Comparison of ENCODE assay signal across 8 cellular contexts in genomic region chr1:113759341-113760101, GRCh38. TPM values are rescaled to one million over a fixed set of nuclear protein-coding genes. Genes with fewer than 3 reads are reported as not detected.
DNase-seq lines count a peak whose midpoint lies in the region; ATAC-seq and TF ChIP-seq lines count a peak whose summit lies in the region.

PHTF1 (minus strand) TSS chr1:113759486; CDS start chr1:113758703, 783 bp downstream.

- H3K27ac ChIP-seq in thoracic aorta, result peak within 1 kb of the TSS; percentile 94 to 95

- in situ Hi-C loops in HAP-1 (cut with MboI; ENCODE audit: low sequenced_read_pairs), result no loop called here

- peaks cover 33% of the 10 kb centered on the region for H3K4me1 ChIP-seq in HAP-1
- H3K4me1 ChIP-seq in thoracic aorta (ENCODE audit: control insufficient read depth in 1 of 2, low read depth in 2 of 2), result peaks cover 9 to 17% of the 10 kb centered on the region in 2 donors

- TF ChIP-seq CTCF in thoracic aorta (IDR thresholded peaks at IDR 0.05), result no peak

- no peaks in the 10 kb centered on the region for H3K9me3 ChIP-seq in HAP-1
- no peaks in the 10 kb centered on the region for H3K9me3 ChIP-seq in MG63
- no peaks in the 10 kb centered on the region for H3K9me3 ChIP-seq in thoracic aorta

- DNase-seq in GM04504 (ENCODE audit: low read depth) (peak; percentile 51), HAP-1 (ENCODE audit: low spot score in 2 of 2) (peak; percentile 44 to 84), MG63 (peak; percentile 93), SK-N-DZ (ENCODE audit: low spot score) (peak; percentile 79), glomerular endothelial cell (ENCODE audit: extremely low read depth, low read depth, low spot score) (peak; percentile 16), occipital lobe (lab: John Stamatoyannopoulos, UW) (peak; percentile 50), thoracic aorta (ENCODE audit: low spot score) (peak; percentile 38)
- DNase-seq in activated naive CD4-positive, alpha-beta T cell treated with anti-CD3 and anti-CD28 coated beads, Interleukin-2, amount 50 U/mL, for 16 hours, result peak; percentile 29

- H3K27me3 ChIP-seq in HAP-1 (ENCODE audit: low read depth) (no peaks in the 10 kb centered on the region), MG63 (no peaks in the 10 kb centered on the region), thoracic aorta (replicated peaks; ENCODE audit: insufficient read depth) (no peaks in the 10 kb centered on the region)

- peak; percentile 95 for ATAC-seq in thoracic aorta (ENCODE audit: insufficient number of reproducible peaks, low FRiP score, low read depth)

- peaks cover 6% of the 10 kb centered on the region; the same call in 1 of the 2 replicates for H3K36me3 ChIP-seq in HAP-1 (replicated peaks)
- peaks cover 30% of the 10 kb centered on the region for H3K36me3 ChIP-seq in MG63
- no peaks in the 10 kb centered on the region for H3K36me3 ChIP-seq in thoracic aorta

- peak within 1 kb of the TSS; percentile 60 for H3K4me3 ChIP-seq in HAP-1
- peak within 1 kb of the TSS; percentile 85 for H3K4me3 ChIP-seq in MG63
- H3K4me3 ChIP-seq in thoracic aorta, result peak within 1 kb of the TSS; percentile 90

RNA-seq across cellular contexts. Expression of gene PHTF1, which starts in this region (rescaled TPM):
- 25.0 and 30.2 TPM in 2 replicates for total RNA-seq in MG63 (2014; rRNA removed; shearing (Covaris generic); ENCODE audit: low replicate concordance)
- polyA plus RNA-seq in SK-N-DZ (2014; cell fraction: cytosol; rRNA removed), result 21.2 and 29.9 TPM in 2 replicates
- polyA plus RNA-seq in SK-N-DZ (2014; cell fraction: nucleus; rRNA removed), result 30.1 and 55.6 TPM in 2 replicates
- total RNA-seq in glomerular endothelial cell (37.7 and 38.7 TPM in 2 replicates), occipital lobe (39.6 TPM), thoracic aorta (10 to 100 TPM; 21.2 to 21.3 TPM)

Comparison
In these comparisons a context has a peak if more than half of its experiments do, and no peak if none do; other contexts are left out.
1. Peak in every context shown above with its lines: DNase-seq, ATAC-seq, H3K4me3 ChIP-seq and H3K27ac ChIP-seq.
2. DNase-seq: peak in every context shown above with its lines; median percentile 93 in MG63; 79 in SK-N-DZ; 64 in HAP-1; 51 in GM04504; 50 in occipital lobe; 38 in thoracic aorta; 29 in activated naive CD4-positive, alpha-beta T cell treated with anti-CD3 and anti-CD28 coated beads, Interleukin-2, amount 50 U/mL, for 16 hours; 16 in glomerular endothelial cell.